Comparison of ENCODE assay signal across 7 cellular contexts in the genomic region with DNA sequence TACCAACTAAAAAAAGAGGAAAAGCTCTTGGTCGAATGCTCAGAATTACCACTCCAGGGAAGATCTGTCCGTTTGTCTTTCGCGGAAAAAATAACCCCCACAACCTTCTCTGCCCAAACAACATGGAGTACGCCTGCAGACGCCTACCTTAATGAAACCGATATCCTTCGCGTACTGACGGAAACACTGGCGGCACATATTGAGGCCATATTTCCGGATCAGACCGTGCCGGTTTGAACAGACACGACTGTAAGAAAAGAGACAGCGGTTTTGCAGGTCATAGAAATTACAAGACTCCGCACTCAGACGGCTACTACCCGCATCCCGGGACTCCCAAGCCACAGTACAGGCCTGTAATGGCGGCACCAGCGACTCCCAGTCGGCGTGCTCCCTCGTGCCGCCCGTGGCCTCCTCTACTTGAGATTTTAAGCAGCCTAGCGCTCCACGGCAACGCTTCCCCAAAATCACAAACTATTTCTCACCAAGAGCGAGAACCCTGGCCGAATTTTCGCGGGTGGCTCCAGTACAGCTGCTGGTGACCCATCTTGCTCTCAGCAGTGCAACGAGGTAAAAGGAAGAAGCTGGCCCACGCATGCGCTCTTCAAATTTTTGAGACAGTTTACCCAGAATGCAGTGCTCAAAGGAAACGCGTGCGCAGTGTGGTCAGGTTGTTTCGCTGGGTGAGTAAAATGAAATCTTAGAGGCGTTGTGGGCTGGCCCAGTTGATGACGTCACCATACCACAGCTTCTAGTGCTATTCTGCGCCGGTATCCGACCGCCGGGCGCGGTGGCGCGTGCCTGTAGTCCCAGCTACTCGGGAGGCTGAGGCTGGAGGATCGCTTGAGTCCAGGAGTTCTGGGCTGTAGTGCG. TPM values are rescaled to one million over a fixed set of nuclear protein-coding genes. Genes with fewer than 3 reads are reported as not detected.
DNase-seq lines count a peak whose midpoint lies in the region; ATAC-seq, FAIRE-seq and TF ChIP-seq lines count a peak whose summit lies in the region.

Gene RPS29, minus strand, starts transcription at position 578 of the 870 bp plus-strand sequence. Its CDS starts 34 bp downstream, at position 544.

- FAIRE-seq in TTC549 (lab: Jason Lieb, UNC), result peak; percentile 86

- intact Hi-C loops in body of pancreas (cut with DNase I) (no loop called here), sciatic nerve (cut with DNase I) (no loop called here)

- no peaks in the 10 kb centered on the region for H3K27me3 ChIP-seq in body of pancreas

- 0% methylated on average over 34 to 54 of the region's 55 CpGs for WGBS in body of pancreas, 2 donors

- peak; percentile 77 for ATAC-seq in GM18520 (IDR thresholded peaks at IDR 0.05; ENCODE audit: unreplicated experiment)
- ATAC-seq in HG03064 (IDR thresholded peaks at IDR 0.05; ENCODE audit: low read depth, unreplicated experiment), result peak; percentile 85
- ATAC-seq in body of pancreas, result peak; percentile 95
- ATAC-seq in sciatic nerve, result peak; percentile 99

- H3K4me3 ChIP-seq in body of pancreas, result peak within 1 kb of the TSS; percentile 90 to 96

- no peaks in the 10 kb centered on the region for H3K9me3 ChIP-seq in body of pancreas

- H3K27ac ChIP-seq in body of pancreas, result peak within 1 kb of the TSS; percentile 93 to 97 (median 95)

- H3K4me1 ChIP-seq in body of pancreas, result peaks cover 34% of the 10 kb centered on the region

- peak; percentile 99 for DNase-seq in NCI-H2107 treated with DMSO at 0.1 percent for 48 hours (lab: John Stamatoyannopoulos, UW; ENCODE audit: unreplicated experiment)
- DNase-seq in body of pancreas, result peak; percentile 98 to 99 (median 99)
- DNase-seq in iPS DF 19.7 (ENCODE audit: low read depth, low spot score), result peak; percentile 96
- peak; percentile 98 for DNase-seq in sciatic nerve (ENCODE audit: low spot score)

- H3K36me3 ChIP-seq in body of pancreas (replicated peaks in 1 of 2; ENCODE audit: insufficient read depth in 1 of 2, low read depth in 2 of 2), result no peaks in the 10 kb centered on the region

- TF ChIP-seq CTCF in body of pancreas (IDR thresholded peaks at IDR 0.05), result peak in 1 of 7 experiments; percentile 14

- peak; percentile 80 to 98 (median 98) for TF ChIP-seq POLR2A in body of pancreas (IDR thresholded peaks at IDR 0.05)

RNA-seq across cellular contexts. Expression of gene RPS29, which starts in this region (rescaled TPM):
- total RNA-seq in body of pancreas, result 1,000 to 10,000 TPM; 1,265 to 2,856 TPM
- 737 TPM for total RNA-seq in sciatic nerve

Comparison
In these comparisons a context has a peak if more than half of its experiments do, and no peak if none do; other contexts are left out.
1. Peak in every context shown above with its lines: DNase-seq, ATAC-seq, H3K4me3 ChIP-seq and H3K27ac ChIP-seq.